Comparison of ENCODE assay signal across 7 cellular contexts in the genomic region with DNA sequence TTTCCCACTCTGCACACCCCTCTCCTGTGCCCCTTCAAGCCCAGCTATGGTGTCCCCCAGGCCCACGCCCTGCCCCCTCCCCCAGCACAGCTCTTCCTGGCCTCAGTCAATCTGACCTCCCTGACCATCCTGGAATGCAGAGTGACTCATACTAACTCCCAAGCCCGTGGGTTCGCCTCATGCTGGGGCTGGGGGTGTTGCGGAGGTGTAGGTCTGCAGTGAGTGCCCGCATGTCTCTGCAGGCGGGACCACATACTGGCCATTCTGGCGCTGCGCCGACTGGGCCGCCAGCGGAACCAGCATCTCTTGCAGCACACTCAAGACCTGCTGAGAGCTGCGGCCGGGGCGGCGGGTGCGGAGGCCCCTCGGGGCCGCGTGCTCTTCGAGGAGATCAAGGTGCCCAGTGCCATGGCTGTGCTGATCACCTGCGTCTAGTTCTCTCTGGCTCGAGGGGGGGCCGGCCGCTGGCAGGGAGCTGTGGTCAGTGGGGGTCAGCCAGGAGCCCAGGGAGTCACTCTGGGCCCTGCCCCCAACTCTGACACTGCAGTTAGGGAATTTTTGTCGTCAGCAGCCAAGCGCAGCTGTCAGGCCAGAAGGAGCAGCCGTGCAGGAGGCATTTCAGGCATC. TPM values are rescaled to one million over a fixed set of nuclear protein-coding genes. Genes with fewer than 3 reads are reported as not detected.
DNase-seq lines count a peak whose midpoint lies in the region; ATAC-seq, FAIRE-seq and TF ChIP-seq lines count a peak whose summit lies in the region.
"Had no signal": no experiment of that assay in that cellular context is flagged by ENCODE, and none has a peak within 500 bp of the region (broad histone marks: within the 10 kb centered on the region; RNA-seq: fewer than 3 reads in every experiment).

No MANE protein-coding gene starts in this region.

- peak overlapping the region in 1 of 2 donors; percentile 22 for H3K27ac ChIP-seq in coronary artery
- peak overlapping the region in 3 of 4 donors; percentile 42 to 69 (median 68) for H3K27ac ChIP-seq in pancreas

- peak in 3 of 4 donors; percentile 6 to 26 (median 24) for ATAC-seq in pancreas
- no peak for ATAC-seq in GM19351 (IDR thresholded peaks at IDR 0.05; ENCODE audit: unreplicated experiment)

- H3K27me3 ChIP-seq in pancreas = no peaks in the 10 kb centered on the region

- no peak for FAIRE-seq in pancreas (lab: Jason Lieb, UNC)

- no peaks in the 10 kb centered on the region for H3K9me3 ChIP-seq in pancreas

- H3K4me3 ChIP-seq in coronary artery (peak overlapping the region; percentile 25), pancreas (no peak overlapping the region)

- DNase-seq in HK-2 (ENCODE audit: unreplicated experiment) = peak; percentile 84
- DNase-seq in coronary artery (ENCODE audit: low spot score) = no peak
- peak in 2 of 6 donors; percentile 37 to 52 for DNase-seq in pancreas
- DNase-seq in middle frontal gyrus (ENCODE audit: extremely low spot score, low spot score) = no peak
- no peak for DNase-seq in amygdala (lab: John Stamatoyannopoulos, UW)
- DNase-seq: NCI-H1930 had no signal

- 55 to 56% methylated on average over 27 of the region's 27 CpGs for WGBS in pancreas, 2 donors

- no peak for TF ChIP-seq CTCF in coronary artery (IDR thresholded peaks at IDR 0.05)
- no peak for TF ChIP-seq CTCF in pancreas (IDR thresholded peaks at IDR 0.05)

- peaks cover 15 to 19% (median 19%) of the 10 kb centered on the region in 3 donors for H3K4me1 ChIP-seq in pancreas

- intact Hi-C loops in pancreas (cut with DNase I) = loop anchor here in 2 of 3 donors (10.0 kb wide), 2 partner anchors 75 to 185 kb away; no protein-coding TSS in a partner anchor

- no peaks in the 10 kb centered on the region for H3K36me3 ChIP-seq in pancreas

RNA-seq across cellular contexts. Expression of gene TNFAIP2, which starts 13.4 kb away (rescaled TPM):
- 100 to 1,000 TPM in 1 of 6 donors, 10 to 100 TPM in 3, 1 to 10 TPM in 2; 7.0 to 188 (median 27.7) TPM for total RNA-seq in pancreas
- polyA plus RNA-seq in pancreas = 100 to 1,000 TPM; 123 to 288 TPM

RNA-seq across cellular contexts. Expression of gene EXOC3L4, which starts 15.4 kb away (rescaled TPM):
- total RNA-seq in pancreas = 1 to 10 TPM in 4 of 6 donors, under 1 TPM in 2; 0.63 to 6.2 (median 1.3) TPM
- polyA plus RNA-seq in pancreas = 1 to 10 TPM; 5.0 to 8.9 TPM

RNA-seq across cellular contexts. Expression of gene LBHD2, which starts 25.9 kb away (rescaled TPM):
- total RNA-seq in pancreas = not detected
- not detected for polyA plus RNA-seq in pancreas

RNA-seq across cellular contexts. Expression of gene CDC42BPB, which starts 52.6 kb away (rescaled TPM):
- 10 to 100 TPM; 27.2 to 45.5 (median 31.0) TPM for total RNA-seq in pancreas
- 10 to 100 TPM; 33.5 to 34.5 TPM for polyA plus RNA-seq in pancreas
